Comparison of ENCODE assay signal across 14 cellular contexts in the genomic region with DNA sequence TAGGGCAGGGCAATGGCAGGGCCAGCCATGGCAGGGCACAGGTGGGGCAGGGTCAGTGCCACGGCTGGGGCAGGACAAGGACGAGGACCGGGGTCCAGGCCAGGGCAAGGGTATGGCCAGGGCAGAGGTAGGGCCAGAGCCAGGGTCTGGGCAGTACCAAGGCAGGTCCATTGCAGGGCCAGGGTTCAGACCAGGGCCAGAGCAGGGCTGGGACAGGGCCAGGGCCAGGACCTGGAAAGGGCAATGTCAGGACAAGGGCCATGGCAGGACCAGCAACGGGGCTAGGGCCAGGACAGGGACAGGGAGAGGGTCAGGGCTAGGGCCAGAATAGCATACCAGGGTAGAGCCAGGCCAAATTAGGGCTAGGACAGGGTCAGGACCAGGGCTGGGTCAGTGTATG. TPM values are rescaled to one million over a fixed set of nuclear protein-coding genes. Genes with fewer than 3 reads are reported as not detected.
"Had no signal": no experiment of that assay in that cellular context is flagged by ENCODE, and none has a peak within 500 bp of the region (broad histone marks: within the 10 kb centered on the region; RNA-seq: fewer than 3 reads in every experiment).

No MANE protein-coding gene starts in this region.

RNA-seq across cellular contexts. Expression of a gene that starts 47.8 kb away (rescaled TPM):
- total RNA-seq: stomach, suprapubic skin, temporal lobe, thoracic aorta, thyroid gland, tibial nerve, transverse colon, upper lobe of left lung, upper lobe of right lung, ureter, urinary bladder, uterus, vagina had no signal
- polyA plus RNA-seq: stomach, thymus, urinary bladder had no signal
